20 cellular contexts compared by ENCODE assay signal in the genomic region with DNA sequence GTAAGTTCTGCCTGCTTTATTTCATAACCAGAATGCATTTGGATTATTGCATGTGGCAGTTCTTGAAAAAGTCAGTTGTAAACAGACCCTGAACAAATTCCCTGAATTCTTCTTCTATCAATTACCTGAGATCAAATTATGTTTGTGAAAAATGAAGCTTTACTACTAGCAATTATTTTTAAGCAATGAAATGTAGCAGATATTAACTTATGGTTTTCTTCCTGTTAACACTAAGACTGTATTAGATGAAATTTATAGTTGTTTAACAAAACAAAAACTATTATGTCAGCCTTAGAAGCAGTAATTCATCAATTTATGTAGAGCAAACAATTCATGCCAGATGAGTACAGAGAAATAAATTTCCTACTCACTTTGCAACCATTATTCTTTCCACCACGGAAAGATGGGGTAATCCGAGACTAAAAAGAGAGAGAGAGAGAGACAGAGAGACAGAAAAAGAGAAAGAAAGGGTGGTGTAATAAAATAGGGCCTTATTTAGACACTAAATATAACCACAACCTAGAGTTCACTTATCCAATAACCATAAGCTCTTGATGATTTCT.
DNase-seq lines count a peak whose midpoint lies in the region; ATAC-seq, FAIRE-seq and TF ChIP-seq lines count a peak whose summit lies in the region.
"Had no signal": no experiment of that assay in that cellular context is flagged by ENCODE, and none has a peak within 500 bp of the region (broad histone marks: within the 10 kb centered on the region; RNA-seq: fewer than 3 reads in every experiment).

No MANE protein-coding gene starts in this region.

- peaks cover 5% of the 10 kb centered on the region for H3K9me3 Mint-ChIP-seq in activated naive CD8-positive, alpha-beta T cell treated with anti-CD3 and anti-CD28 coated beads, Interleukin-2, amount 50 U/mL, for 24 hours
- peaks cover 6% of the 10 kb centered on the region for H3K9me3 Mint-ChIP-seq in nephron
- H3K9me3 Mint-ChIP-seq: GM23338 had no signal

- H3F3A ChIP-seq in SK-N-SH (replicated peaks; ENCODE audit: insufficient read depth): no peaks in the 10 kb centered on the region

- no peaks in the 10 kb centered on the region for H3K9me2 ChIP-seq in SK-N-SH

- H3K27ac ChIP-seq in SK-N-SH (ENCODE audit: low read depth in 2 of 2, low read length in 1 of 2) (no peak overlapping the region), HEK293 (ENCODE audit: extremely low read depth, low read depth, low read length) (no peak overlapping the region), brain microvascular endothelial cell (no peak overlapping the region)
- H3K27ac ChIP-seq: 22Rv1, PC-9 had no signal

- no peak for TF ChIP-seq CTCF in SK-N-SH (IDR thresholded peaks at IDR 0.05)
- TF ChIP-seq CTCF in HEK293 (tag by site-specific recombination; IDR thresholded peaks at IDR 0.05): no peak
- no peak for TF ChIP-seq CTCF in nephron (IDR thresholded peaks at IDR 0.05; ENCODE audit: unreplicated experiment in 3 of 3)
- no peak for TF ChIP-seq CTCF in brain microvascular endothelial cell (IDR thresholded peaks at IDR 0.05; ENCODE audit: low read depth, low read length, missing control alignments)

- DNase-seq in SK-N-SH: no peak
- no peak for DNase-seq in activated naive CD8-positive, alpha-beta T cell treated with anti-CD3 and anti-CD28 coated beads, Interleukin-2, amount 50 U/mL, for 24 hours
- no peak for DNase-seq in brain microvascular endothelial cell
- no peak for DNase-seq in HTR-8/SVneo (ENCODE audit: insufficient read length, low spot score)
- DNase-seq in DMS53 treated with DMSO at 0.1 percent for 48 hours (lab: John Stamatoyannopoulos, UW; ENCODE audit: unreplicated experiment): no peak
- DNase-seq: CD8-positive, alpha-beta memory T cell; DND-41; NCI-H187 treated with DMSO at 0.1 percent for 48 hours; NCI-H2171 treated with DMSO at 0.1 percent for 48 hours; NCI-H446 treated with DMSO at 0.1 percent for 48 hours; NCI-H748 treated with DMSO at 0.1 percent for 48 hours; PC-9 had no signal

- H4K20me1 ChIP-seq in SK-N-SH (ENCODE audit: insufficient read depth): no peaks in the 10 kb centered on the region

- H3K4me2 ChIP-seq in SK-N-SH: no peak overlapping the region
- H3K4me2 ChIP-seq: GM23338, PC-9 had no signal

- H3K9me3 ChIP-seq in SK-N-SH (no peaks in the 10 kb centered on the region), HEK293 (ENCODE audit: control insufficient read depth, insufficient read depth, low read depth, low read length) (no peaks in the 10 kb centered on the region)

- H3K27me3 Mint-ChIP-seq in activated naive CD8-positive, alpha-beta T cell treated with anti-CD3 and anti-CD28 coated beads, Interleukin-2, amount 50 U/mL, for 24 hours: no peaks in the 10 kb centered on the region
- no peaks in the 10 kb centered on the region for H3K27me3 Mint-ChIP-seq in nephron (ENCODE audit: low read depth)

- H3K4me3 Mint-ChIP-seq in activated naive CD8-positive, alpha-beta T cell treated with anti-CD3 and anti-CD28 coated beads, Interleukin-2, amount 50 U/mL, for 24 hours: no peak overlapping the region
- H3K4me3 Mint-ChIP-seq in nephron: no peak overlapping the region
- H3K4me3 Mint-ChIP-seq: CD8-positive, alpha-beta memory T cell; GM23338 had no signal

- TF ChIP-seq EP300 in SK-N-SH (IDR thresholded peaks at IDR 0.05; ENCODE audit: borderline replicate concordance in 1 of 2, low read depth in 1 of 2, low read length in 1 of 2): no peak

- no peak for FAIRE-seq in HTR-8/SVneo (lab: Jason Lieb, UNC)
- FAIRE-seq: D721Med, G401.6 had no signal

- H2AFZ ChIP-seq in SK-N-SH (ENCODE audit: low read depth): no peak overlapping the region
- H2AFZ ChIP-seq: GM23338, PC-9 had no signal

- H3K27me3 ChIP-seq in SK-N-SH (ENCODE audit: insufficient read depth) (no peaks in the 10 kb centered on the region), brain microvascular endothelial cell (replicated peaks) (no peaks in the 10 kb centered on the region)

- H3K4me1 ChIP-seq in SK-N-SH (ENCODE audit: control insufficient read depth in 1 of 2, insufficient read depth in 2 of 2, low read depth in 1 of 2, low read length in 1 of 2): peaks cover 0 to 13% of the 10 kb centered on the region in 2 experiments; a peak in 2 of 4 replicates
- peaks cover 15% of the 10 kb centered on the region; the same call in 1 of the 2 replicates for H3K4me1 ChIP-seq in HEK293 (ENCODE audit: control insufficient read depth, insufficient read depth, low read length)

- no peak for TF ChIP-seq RAD21 in SK-N-SH (IDR thresholded peaks at IDR 0.05; ENCODE audit: low read length)

- H3K9ac ChIP-seq in SK-N-SH: no peak overlapping the region

- in situ Hi-C loops in brain microvascular endothelial cell (cut with HindIII; ENCODE audit: low pct_ligation_motif_present, low sequenced_read_pairs): no loop called here

- ATAC-seq in SK-N-SH treated with all-trans-retinoic acid at 6 μM for 48 hours: no peak
- ATAC-seq in activated naive CD8-positive, alpha-beta T cell treated with anti-CD3 and anti-CD28 coated beads, Interleukin-2, amount 50 U/mL, for 24 hours: no peak
- ATAC-seq: GM23338, HCT116 had no signal

- POLR2A ChIA-PET in SK-N-SH (lab: Yijun Ruan, JAX) (no interaction called here), HEK293 (lab: Yijun Ruan, JAX) (no interaction called here)

- 8% methylated on average over 2 of the region's 2 CpGs for WGBS in SK-N-SH (ENCODE audit: low lambda C conversion rate)

- H3K36me3 Mint-ChIP-seq in activated naive CD8-positive, alpha-beta T cell treated with anti-CD3 and anti-CD28 coated beads, Interleukin-2, amount 50 U/mL, for 24 hours (ENCODE audit: low read depth): peaks cover 43% of the 10 kb centered on the region
- H3K36me3 Mint-ChIP-seq in nephron (ENCODE audit: low read depth): peaks cover 4% of the 10 kb centered on the region

- H3K4me3 ChIP-seq in SK-N-SH (ENCODE audit: low read depth in 2 of 2, low read length in 1 of 2) (no peak overlapping the region), HEK293 (ENCODE audit: low read depth, low read length) (no peak overlapping the region), brain microvascular endothelial cell (ENCODE audit: low read depth, low read length) (no peak overlapping the region)
- H3K4me3 ChIP-seq: GM23338, PC-9 had no signal

- peaks cover 82% of the 10 kb centered on the region for H3K4me1 Mint-ChIP-seq in activated naive CD8-positive, alpha-beta T cell treated with anti-CD3 and anti-CD28 coated beads, Interleukin-2, amount 50 U/mL, for 24 hours
- peaks cover 42% of the 10 kb centered on the region for H3K4me1 Mint-ChIP-seq in nephron

- H3K36me3 ChIP-seq in SK-N-SH (replicated peaks in 1 of 2; ENCODE audit: control insufficient read depth in 1 of 2, insufficient read depth in 2 of 2, low read length in 1 of 2) (no peaks in the 10 kb centered on the region), HEK293 (ENCODE audit: control insufficient read depth in 2 of 2, insufficient read depth in 1 of 2, low read length in 2 of 2) (no peaks in the 10 kb centered on the region), brain microvascular endothelial cell (replicated peaks) (no peaks in the 10 kb centered on the region)

- H3K79me2 ChIP-seq in SK-N-SH (ENCODE audit: insufficient read depth): no peaks in the 10 kb centered on the region

- CTCF ChIA-PET in SK-N-SH (lab: Yijun Ruan, JAX): interaction anchor here (0.6 to 1.9 kb wide), 3 partner anchors 10 to 1766 kb away, joined by 3 to 4 read pairs (median 4); no protein-coding TSS in a partner anchor
- CTCF ChIA-PET in HEK293 (lab: Yijun Ruan, JAX): interaction anchor here (0.7 to 0.9 kb wide), 3 partner anchors 103 to 1273 kb away, joined by 3 to 4 read pairs (median 4); no protein-coding TSS in a partner anchor

- H3K27ac Mint-ChIP-seq in activated naive CD8-positive, alpha-beta T cell treated with anti-CD3 and anti-CD28 coated beads, Interleukin-2, amount 50 U/mL, for 24 hours: peak overlapping the region; percentile 57
- H3K27ac Mint-ChIP-seq in nephron: peak overlapping the region; percentile 39 to 85 (median 72)
- H3K27ac Mint-ChIP-seq: GM23338 had no signal

TF ChIP-seq in SK-N-SH treated with all-trans-retinoic acid at 6 μM for 48 hours, 23 proteins besides CTCF, POLR2A, EP300 and RAD21:
- TF ChIP-seq GLIS3 (CRISPR knock-in tag; IDR thresholded peaks at IDR 0.05) (no peak), ISL1 (CRISPR knock-in tag; IDR thresholded peaks at IDR 0.05) (peak; percentile 79)

TF ChIP-seq in SK-N-SH, 30 proteins besides CTCF, POLR2A, EP300 and RAD21 (continues in another document):
- TF ChIP-seq ELF1 (IDR thresholded peaks at IDR 0.05) (no peak), FOXM1 (IDR thresholded peaks at IDR 0.05; ENCODE audit: low read depth) (no peak), POLR2AphosphoS5 (IDR thresholded peaks at IDR 0.05; ENCODE audit: low read depth, low read length) (no peak), MXI1 (IDR thresholded peaks at IDR 0.05; ENCODE audit: low read depth, low read length) (no peak), GABPA (IDR thresholded peaks at IDR 0.05; ENCODE audit: low read depth) (no peak), SMC3 (IDR thresholded peaks at IDR 0.05; ENCODE audit: low read depth, low read length) (no peak)
- TF ChIP-seq, protein P1, sequence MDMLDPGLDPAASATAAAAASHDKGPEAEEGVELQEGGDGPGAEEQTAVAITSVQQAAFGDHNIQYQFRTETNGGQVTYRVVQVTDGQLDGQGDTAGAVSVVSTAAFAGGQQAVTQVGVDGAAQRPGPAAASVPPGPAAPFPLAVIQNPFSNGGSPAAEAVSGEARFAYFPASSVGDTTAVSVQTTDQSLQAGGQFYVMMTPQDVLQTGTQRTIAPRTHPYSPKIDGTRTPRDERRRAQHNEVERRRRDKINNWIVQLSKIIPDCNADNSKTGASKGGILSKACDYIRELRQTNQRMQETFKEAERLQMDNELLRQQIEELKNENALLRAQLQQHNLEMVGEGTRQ (IDR thresholded peaks at IDR 0.05; ENCODE audit: borderline replicate concordance, low read depth, low read length): no peak

TF ChIP-seq in HEK293, 187 proteins besides CTCF, POLR2A, EP300 and RAD21 (continues in another document):
- TF ChIP-seq ZNF629 (tag by site-specific recombination; IDR thresholded peaks at IDR 0.05) (peak; percentile 49; the same call in 1 of the 2 replicates), ZNF394 (tag by site-specific recombination; IDR thresholded peaks at IDR 0.05; ENCODE audit: borderline replicate concordance) (0 out of 2 replicates have a peak, but pooled peaks have one; percentile 10), ZNF596 (tag by site-specific recombination; IDR thresholded peaks at IDR 0.05) (peak; percentile 87), OSR2 (tag by site-specific recombination; IDR thresholded peaks at IDR 0.05) (no peak; the same call in 1 of the 2 replicates)
- TF ChIP-seq, protein P2, sequence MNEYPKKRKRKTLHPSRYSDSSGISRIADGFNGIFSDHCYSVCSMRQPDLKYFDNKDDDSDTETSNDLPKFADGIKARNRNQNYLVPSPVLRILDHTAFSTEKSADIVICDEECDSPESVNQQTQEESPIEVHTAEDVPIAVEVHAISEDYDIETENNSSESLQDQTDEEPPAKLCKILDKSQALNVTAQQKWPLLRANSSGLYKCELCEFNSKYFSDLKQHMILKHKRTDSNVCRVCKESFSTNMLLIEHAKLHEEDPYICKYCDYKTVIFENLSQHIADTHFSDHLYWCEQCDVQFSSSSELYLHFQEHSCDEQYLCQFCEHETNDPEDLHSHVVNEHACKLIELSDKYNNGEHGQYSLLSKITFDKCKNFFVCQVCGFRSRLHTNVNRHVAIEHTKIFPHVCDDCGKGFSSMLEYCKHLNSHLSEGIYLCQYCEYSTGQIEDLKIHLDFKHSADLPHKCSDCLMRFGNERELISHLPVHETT (tag by site-specific recombination; IDR thresholded peaks at IDR 0.05): peak; percentile 32; the same call in 1 of the 2 replicates
